1 cellular context compared by ENCODE assay signal in genomic region chr2:49961346-49961745, GRCh38.
TF ChIP-seq lines count a peak whose summit lies in the region.

No MANE protein-coding gene starts in this region.

TF ChIP-seq in WTC11, 78 proteins besides CTCF, POLR2A, EP300 and RAD21 (continued from another document):
- TF ChIP-seq ATF1 (CRISPR knock-in tag; IDR thresholded peaks at IDR 0.05) (no peak), ERG (CRISPR knock-in tag; IDR thresholded peaks at IDR 0.05) (no peak)
